Comparison of ENCODE assay signal across 10 cellular contexts in genomic region chr5:178839319-178839704, GRCh38. TPM values are rescaled to one million over a fixed set of nuclear protein-coding genes. Genes with fewer than 3 reads are reported as not detected.
DNase-seq lines count a peak whose midpoint lies in the region; ATAC-seq and TF ChIP-seq lines count a peak whose summit lies in the region.
"Had no signal": no experiment of that assay in that cellular context is flagged by ENCODE, and none has a peak within 500 bp of the region (broad histone marks: within the 10 kb centered on the region; RNA-seq: fewer than 3 reads in every experiment).

No MANE protein-coding gene starts in this region.

- no peak overlapping the region for H3K4me3 ChIP-seq in PC-3 (ENCODE audit: low read length)
- H3K4me3 ChIP-seq in iPS DF 6.9 (ENCODE audit: low read length) = no peak overlapping the region
- H3K4me3 ChIP-seq: BLaER1 treated with 17β-estradiol and CSF1 and Interleukin-3, amounts not matched to agents 10 nM and 100 nM; skin epidermis had no signal

- no peaks in the 10 kb centered on the region for H3F3A ChIP-seq in PC-3 (ENCODE audit: low read length, unreplicated experiment)

- intact Hi-C loops in PC-3 (cut with micrococcal nuclease) = loop anchor here (1.0 to 10.0 kb wide), 3 partner anchors 46 to 215 kb away; partner anchors contain the start of genes CLK4 and ZNF354A

- peak; percentile 89 for TF ChIP-seq CTCF in PC-3 (conservative IDR thresholded peaks at IDR 0.05; ENCODE audit: low read depth, low read length)

- H3K27ac ChIP-seq in PC-3 (ENCODE audit: low read length) (no peak overlapping the region), iPS DF 6.9 (ENCODE audit: low read length) (no peak overlapping the region)
- H3K27ac ChIP-seq: BLaER1 treated with 17β-estradiol and CSF1 and Interleukin-3, amounts not matched to agents 10 nM and 100 nM; skin epidermis had no signal

- no CpG with 5 or more reads among the region's 6 CpGs for WGBS in iPS DF 6.9 (ENCODE audit: insufficient coverage, insufficient read length)

- CTCF ChIA-PET in PC-3 (lab: Charles Lee) = interaction anchor here (1.5 kb wide), 1 partner anchor 108 kb away, joined by 7 read pairs; the partner anchor contains the start of gene ZNF354A
- CTCF ChIA-PET in activated naive CD4-positive, alpha-beta T cell treated with anti-CD3 and anti-CD28 coated beads, Interleukin-2, amount 10 ng/mL, durations not matched to agents 7 days and 5 days (lab: Charles Lee) = no interaction called here

- H3K27me3 ChIP-seq in PC-3 (ENCODE audit: low read length) (peaks cover 7% of the 10 kb centered on the region; the same call in 1 of the 2 replicates), iPS DF 6.9 (ENCODE audit: control insufficient read depth, insufficient read depth, low read length) (no peaks in the 10 kb centered on the region)
- H3K27me3 ChIP-seq: BLaER1 treated with 17β-estradiol and CSF1 and Interleukin-3, amounts not matched to agents 10 nM and 100 nM had no signal

- H3K36me3 ChIP-seq in PC-3 (ENCODE audit: low read depth, low read length) = no peaks in the 10 kb centered on the region
- no peaks in the 10 kb centered on the region for H3K36me3 ChIP-seq in iPS DF 6.9 (ENCODE audit: control insufficient read depth, insufficient read depth, low read length)
- H3K36me3 ChIP-seq: BLaER1 treated with 17β-estradiol and CSF1 and Interleukin-3, amounts not matched to agents 10 nM and 100 nM had no signal

- peak; percentile 20 to 42 for DNase-seq in NCI-H2081 (lab: John Stamatoyannopoulos, UW)
- no peak for DNase-seq in NCI-H2081 treated with DMSO at 0.1 percent for 48 hours (lab: John Stamatoyannopoulos, UW)
- peak; percentile 82 for DNase-seq in PC-3
- peak; percentile 65 for DNase-seq in activated naive CD4-positive, alpha-beta T cell treated with anti-CD3 and anti-CD28 coated beads, Interleukin-2, amount 10 ng/mL, durations not matched to agents 7 days and 5 days
- peak; percentile 64 for DNase-seq in iPS DF 6.9 (ENCODE audit: low read depth, low spot score)
- peak; percentile 14 to 21 for DNase-seq in stimulated activated CD4-positive, alpha-beta T cell treated with anti-CD3 and anti-CD28 coated beads, Interleukin-1b, Interleukin-23, amount 100 ng/mL, for 4 hours (ENCODE audit: low read depth in 2 of 2)
- DNase-seq in GOT3 (lab: John Stamatoyannopoulos, UW) = no peak

- no peak overlapping the region for H3K4me2 ChIP-seq in PC-3 (ENCODE audit: low read length)
- H3K4me2 ChIP-seq: BLaER1 treated with 17β-estradiol and CSF1 and Interleukin-3, amounts not matched to agents 10 nM and 100 nM had no signal

- H3K4me1 ChIP-seq in PC-3 (ENCODE audit: insufficient read depth, low read length) = no peaks in the 10 kb centered on the region
- H3K4me1 ChIP-seq in iPS DF 6.9 (ENCODE audit: control insufficient read depth, insufficient read depth, low read length) = no peaks in the 10 kb centered on the region

- H3K9me3 Mint-ChIP-seq in activated naive CD4-positive, alpha-beta T cell treated with anti-CD3 and anti-CD28 coated beads, Interleukin-2, amount 10 ng/mL, durations not matched to agents 7 days and 5 days = no peaks in the 10 kb centered on the region

- no peak overlapping the region for H3K4me3 Mint-ChIP-seq in activated naive CD4-positive, alpha-beta T cell treated with anti-CD3 and anti-CD28 coated beads, Interleukin-2, amount 10 ng/mL, durations not matched to agents 7 days and 5 days

- H2AFZ ChIP-seq in PC-3 (ENCODE audit: low read length) = no peak overlapping the region

- H3K9ac ChIP-seq in PC-3 (ENCODE audit: low read length) = no peak overlapping the region
- H3K9ac ChIP-seq: BLaER1 treated with 17β-estradiol and CSF1 and Interleukin-3, amounts not matched to agents 10 nM and 100 nM had no signal

- no peak overlapping the region for H3K27ac Mint-ChIP-seq in activated naive CD4-positive, alpha-beta T cell treated with anti-CD3 and anti-CD28 coated beads, Interleukin-2, amount 10 ng/mL, durations not matched to agents 7 days and 5 days

- no peaks in the 10 kb centered on the region for H3K79me2 ChIP-seq in PC-3 (ENCODE audit: low read length)

- ATAC-seq in PC-3 (peak; percentile 98), HG03457 (IDR thresholded peaks at IDR 0.05; ENCODE audit: unreplicated experiment) (no peak)

- H3K9me3 ChIP-seq in PC-3 (ENCODE audit: low read length) = no peaks in the 10 kb centered on the region
- no peaks in the 10 kb centered on the region for H3K9me3 ChIP-seq in iPS DF 6.9 (ENCODE audit: control insufficient read depth, insufficient read depth, low read length)
- H3K9me3 ChIP-seq: BLaER1 treated with 17β-estradiol and CSF1 and Interleukin-3, amounts not matched to agents 10 nM and 100 nM had no signal

- POLR2A ChIA-PET in PC-3 (lab: Charles Lee; ENCODE audit: unreplicated experiment) = no interaction called here

- H3K4me1 Mint-ChIP-seq in activated naive CD4-positive, alpha-beta T cell treated with anti-CD3 and anti-CD28 coated beads, Interleukin-2, amount 10 ng/mL, durations not matched to agents 7 days and 5 days = no peaks in the 10 kb centered on the region

- no peaks in the 10 kb centered on the region for H4K20me1 ChIP-seq in PC-3 (ENCODE audit: low read length)
- H4K20me1 ChIP-seq: BLaER1 treated with 17β-estradiol and CSF1 and Interleukin-3, amounts not matched to agents 10 nM and 100 nM had no signal

- H3K36me3 Mint-ChIP-seq in activated naive CD4-positive, alpha-beta T cell treated with anti-CD3 and anti-CD28 coated beads, Interleukin-2, amount 10 ng/mL, durations not matched to agents 7 days and 5 days = no peaks in the 10 kb centered on the region

- BruUV-seq in PC-3 (replicated peaks; lab: Mats Ljungman, UMichigan) = no TSS peak

- no peaks in the 10 kb centered on the region for H3K27me3 Mint-ChIP-seq in activated naive CD4-positive, alpha-beta T cell treated with anti-CD3 and anti-CD28 coated beads, Interleukin-2, amount 10 ng/mL, durations not matched to agents 7 days and 5 days

- H3K9me2 ChIP-seq in PC-3 (replicated peaks; ENCODE audit: low read length) = no peaks in the 10 kb centered on the region

RNA-seq across cellular contexts. Expression of gene ZNF354B, which starts 20.4 kb away (rescaled TPM):
- 5.9 and 6.2 TPM in 2 replicates for total RNA-seq in PC-3 (2014; rRNA removed)

RNA-seq across cellular contexts. Expression of gene ZFP2, which starts 56.4 kb away (rescaled TPM):
- 0.07 TPM in 1 of 2 replicates, not detected in the other for total RNA-seq in PC-3 (2014; rRNA removed)

Comparison
In these comparisons a context has a peak if more than half of its experiments do, and no peak if none do; other contexts are left out.
1. DNase-seq: peak in NCI-H2081 (2 of 2), PC-3 (single experiment), activated naive CD4-positive, alpha-beta T cell treated with anti-CD3 and anti-CD28 coated beads, Interleukin-2, amount 10 ng/mL, durations not matched to agents 7 days and 5 days (single experiment), iPS DF 6.9 (single experiment) and stimulated activated CD4-positive, alpha-beta T cell treated with anti-CD3 and anti-CD28 coated beads, Interleukin-1b, Interleukin-23, amount 100 ng/mL, for 4 hours (2 of 2); none in NCI-H2081 treated with DMSO at 0.1 percent for 48 hours (single experiment) and GOT3 (single experiment).